8 cellular contexts compared by ENCODE assay signal in genomic region chr11:33987975-33988580, GRCh38.
DNase-seq lines count a peak whose midpoint lies in the region; ATAC-seq, FAIRE-seq and TF ChIP-seq lines count a peak whose summit lies in the region.

No MANE protein-coding gene starts in this region.

- no peak overlapping the region for H3K27ac Mint-ChIP-seq in naive thymus-derived CD8-positive, alpha-beta T cell

- peaks cover 6 to 17% (median 7%) of the 10 kb centered on the region in 4 donors for H3K4me1 Mint-ChIP-seq in naive thymus-derived CD8-positive, alpha-beta T cell

- no peak overlapping the region for H2AFZ ChIP-seq in OCI-LY7 (ENCODE audit: low read length)

- H3K4me3 Mint-ChIP-seq in naive thymus-derived CD8-positive, alpha-beta T cell = no peak overlapping the region

- TF ChIP-seq EP300 in esophagus muscularis mucosa (IDR thresholded peaks at IDR 0.05) = no peak

- DNase-seq in EH (ENCODE audit: low read depth) = peak; percentile 75
- DNase-seq in HTR-8/SVneo (ENCODE audit: insufficient read length, low spot score) = peak; percentile 71
- peak; percentile 84 for DNase-seq in OCI-LY7 (ENCODE audit: low spot score)
- peak; percentile 63 for DNase-seq in activated T-cell treated with anti-CD3 and anti-CD28 coated beads for 24 hours (ENCODE audit: low read depth)
- no peak for DNase-seq in esophagus muscularis mucosa (ENCODE audit: extremely low spot score)
- peak; percentile 50 to 89 (median 74) for DNase-seq in naive thymus-derived CD8-positive, alpha-beta T cell
- peak; percentile 40 to 59 for DNase-seq in stimulated activated CD8-positive, alpha-beta memory T cell treated with anti-CD3 and anti-CD28 coated beads, Interleukin-7, amount 100 ng/mL, for 48 hours (ENCODE audit: extremely low read depth in 1 of 2, low read depth in 1 of 2)

- H3K9me3 ChIP-seq in OCI-LY7 (ENCODE audit: low read length) (no peaks in the 10 kb centered on the region), esophagus muscularis mucosa (no peaks in the 10 kb centered on the region)

- H3K4me2 ChIP-seq in OCI-LY7 (ENCODE audit: low read length) = no peak overlapping the region

- no peaks in the 10 kb centered on the region for H3K79me2 ChIP-seq in OCI-LY7 (ENCODE audit: insufficient read depth, low read depth, low read length)

- no peaks in the 10 kb centered on the region for H4K20me1 ChIP-seq in OCI-LY7 (ENCODE audit: insufficient read depth, low read length)

- H3K4me3 ChIP-seq in OCI-LY7 (ENCODE audit: low read depth, low read length, poor library complexity, severe bottlenecking) (no peak overlapping the region), esophagus muscularis mucosa (no peak overlapping the region)

- peaks cover 0 to 2% (median 0%) of the 10 kb centered on the region in 9 donors for H3K9me3 Mint-ChIP-seq in naive thymus-derived CD8-positive, alpha-beta T cell

- peaks cover 0 to 2% (median 2%) of the 10 kb centered on the region in 5 donors for H3K27me3 Mint-ChIP-seq in naive thymus-derived CD8-positive, alpha-beta T cell

- no peaks in the 10 kb centered on the region for H3K4me1 ChIP-seq in OCI-LY7 (ENCODE audit: insufficient read depth, low read length, poor library complexity, severe bottlenecking)
- no peaks in the 10 kb centered on the region for H3K4me1 ChIP-seq in esophagus muscularis mucosa

- ATAC-seq in naive thymus-derived CD8-positive, alpha-beta T cell = peak; percentile 89 to 92
- ATAC-seq in HG03439 (IDR thresholded peaks at IDR 0.05; ENCODE audit: unreplicated experiment) = no peak

- H3K36me3 Mint-ChIP-seq in naive thymus-derived CD8-positive, alpha-beta T cell = no peaks in the 10 kb centered on the region

- H3K36me3 ChIP-seq in OCI-LY7 (ENCODE audit: insufficient read depth, low read length) (no peaks in the 10 kb centered on the region), esophagus muscularis mucosa (no peaks in the 10 kb centered on the region)

- TF ChIP-seq POLR2A in esophagus muscularis mucosa (IDR thresholded peaks at IDR 0.05; ENCODE audit: low read depth) = no peak

- BruUV-seq in OCI-LY7 (replicated peaks; lab: Mats Ljungman, UMichigan) = no TSS peak

- H3K27me3 ChIP-seq in esophagus muscularis mucosa = peaks cover 0 to 5% (median 0%) of the 10 kb centered on the region in 4 donors

- peak; percentile 89 for TF ChIP-seq CTCF in OCI-LY7 (conservative IDR thresholded peaks at IDR 0.05; ENCODE audit: low read length)
- TF ChIP-seq CTCF in esophagus muscularis mucosa (IDR thresholded peaks at IDR 0.05) = peak; percentile 69 to 72 (median 70)

- 54% methylated on average over 12 of the region's 12 CpGs for WGBS in esophagus muscularis mucosa

- intact Hi-C loops in OCI-LY7 (cut with micrococcal nuclease; ENCODE audit: unreplicated experiment) = loop anchor here (1.0 kb wide), 2 partner anchors 130 to 180 kb away; no protein-coding TSS in a partner anchor
- intact Hi-C loops in esophagus muscularis mucosa (cut with DNase I) = no loop called here

- FAIRE-seq in HTR-8/SVneo (lab: Jason Lieb, UNC) = no peak

- CTCF ChIA-PET in OCI-LY7 (lab: Charles Lee; ENCODE audit: unreplicated experiment) = interaction anchor here (0.5 to 1.0 kb wide), 4 partner anchors 113 to 183 kb away, joined by 3 to 4 read pairs (median 4); no protein-coding TSS in a partner anchor

- no peak overlapping the region for H3K27ac ChIP-seq in OCI-LY7 (ENCODE audit: low read depth, low read length, poor library complexity, severe bottlenecking)
- no peak overlapping the region for H3K27ac ChIP-seq in esophagus muscularis mucosa (replicated peaks in 1 of 4)

- POLR2A ChIA-PET in OCI-LY7 (lab: Charles Lee) = interaction anchor here (0.7 to 1.2 kb wide), 5 partner anchors 9 to 509 kb away, joined by 3 to 4 read pairs (median 3); no protein-coding TSS in a partner anchor
- POLR2A ChIA-PET in naive thymus-derived CD8-positive, alpha-beta T cell (lab: Charles Lee) = interaction anchor here (0.7 to 1.0 kb wide), 2 partner anchors 11 to 176 kb away, joined by 3 to 4 read pairs; no protein-coding TSS in a partner anchor

- H3K9me2 ChIP-seq in OCI-LY7 (ENCODE audit: insufficient read depth, low read length) = no peaks in the 10 kb centered on the region
